ENCODE assay signal across 1 cellular context in the genomic region with DNA sequence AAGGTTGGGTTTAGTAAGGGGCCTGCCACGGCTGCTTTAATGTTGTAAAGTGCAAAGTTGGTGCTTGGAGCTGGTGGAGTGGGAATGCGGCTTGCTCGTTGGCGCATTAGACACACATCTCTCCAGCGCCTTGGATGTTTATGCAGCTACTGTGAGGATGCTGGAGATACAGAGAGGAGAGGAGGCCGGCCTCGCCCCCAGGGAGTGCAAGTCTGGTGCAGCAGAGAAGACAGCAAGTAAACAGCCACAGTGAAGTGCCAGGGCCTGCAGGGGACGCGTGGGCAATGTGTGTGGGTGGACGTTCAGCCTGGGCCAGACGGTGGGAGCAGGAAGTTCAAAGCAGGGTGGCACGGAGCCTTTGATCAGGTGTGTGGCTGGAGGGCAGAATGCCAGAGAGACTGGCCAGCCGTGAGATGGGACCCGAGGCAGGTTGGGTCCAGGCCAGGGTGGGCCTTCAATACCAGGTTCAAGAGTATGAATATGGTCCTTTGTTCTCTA.
TF ChIP-seq lines count a peak whose summit lies in the region.

No MANE protein-coding gene starts in this region.

TF ChIP-seq in HepG2, 621 proteins besides CTCF, POLR2A, EP300 and RAD21 (continues in another document):
- no peak for TF ChIP-seq HNRNPLL (IDR thresholded peaks at IDR 0.05; ENCODE audit: low read depth, low read length, poor library complexity, severe bottlenecking)
- TF ChIP-seq HNF4G (IDR thresholded peaks at IDR 0.05; ENCODE audit: borderline replicate concordance, low read depth, low read length) = no peak
- TF ChIP-seq HNF4G (CRISPR knock-in tag; IDR thresholded peaks at IDR 0.05; ENCODE audit: borderline replicate concordance, low read depth) = no peak
- no peak for TF ChIP-seq FIP1L1 (IDR thresholded peaks at IDR 0.05; ENCODE audit: borderline replicate concordance, insufficient read depth, low read depth, low read length)
- TF ChIP-seq, protein P1, sequence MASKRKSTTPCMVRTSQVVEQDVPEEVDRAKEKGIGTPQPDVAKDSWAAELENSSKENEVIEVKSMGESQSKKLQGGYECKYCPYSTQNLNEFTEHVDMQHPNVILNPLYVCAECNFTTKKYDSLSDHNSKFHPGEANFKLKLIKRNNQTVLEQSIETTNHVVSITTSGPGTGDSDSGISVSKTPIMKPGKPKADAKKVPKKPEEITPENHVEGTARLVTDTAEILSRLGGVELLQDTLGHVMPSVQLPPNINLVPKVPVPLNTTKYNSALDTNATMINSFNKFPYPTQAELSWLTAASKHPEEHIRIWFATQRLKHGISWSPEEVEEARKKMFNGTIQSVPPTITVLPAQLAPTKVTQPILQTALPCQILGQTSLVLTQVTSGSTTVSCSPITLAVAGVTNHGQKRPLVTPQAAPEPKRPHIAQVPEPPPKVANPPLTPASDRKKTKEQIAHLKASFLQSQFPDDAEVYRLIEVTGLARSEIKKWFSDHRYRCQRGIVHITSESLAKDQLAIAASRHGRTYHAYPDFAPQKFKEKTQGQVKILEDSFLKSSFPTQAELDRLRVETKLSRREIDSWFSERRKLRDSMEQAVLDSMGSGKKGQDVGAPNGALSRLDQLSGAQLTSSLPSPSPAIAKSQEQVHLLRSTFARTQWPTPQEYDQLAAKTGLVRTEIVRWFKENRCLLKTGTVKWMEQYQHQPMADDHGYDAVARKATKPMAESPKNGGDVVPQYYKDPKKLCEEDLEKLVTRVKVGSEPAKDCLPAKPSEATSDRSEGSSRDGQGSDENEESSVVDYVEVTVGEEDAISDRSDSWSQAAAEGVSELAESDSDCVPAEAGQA (IDR thresholded peaks at IDR 0.05; ENCODE audit: low read depth) = no peak
- TF ChIP-seq, protein P1 (CRISPR knock-in tag; IDR thresholded peaks at IDR 0.05; ENCODE audit: borderline replicate concordance) = no peak
- TF ChIP-seq LCORL (IDR thresholded peaks at IDR 0.05) = no peak
- 0 out of 2 replicates have a peak, but pooled peaks have one; percentile 21 for TF ChIP-seq LCORL (CRISPR knock-in tag; IDR thresholded peaks at IDR 0.05)
- 0 out of 2 replicates have a peak, but pooled peaks have one; percentile 14 for TF ChIP-seq FOXO1 (CRISPR knock-in tag; IDR thresholded peaks at IDR 0.05)
- TF ChIP-seq GABPB1 (CRISPR knock-in tag; IDR thresholded peaks at IDR 0.05) = no peak
- TF ChIP-seq RXRA (CRISPR knock-in tag; IDR thresholded peaks at IDR 0.05) = 0 out of 2 replicates have a peak, but pooled peaks have one; percentile 11
- no peak for TF ChIP-seq TP53 (CRISPR knock-in tag; conservative IDR thresholded peaks at IDR 0.05)
- 0 out of 2 replicates have a peak, but pooled peaks have one; percentile 32 for TF ChIP-seq KDM2A (CRISPR knock-in tag; IDR thresholded peaks at IDR 0.05; ENCODE audit: borderline replicate concordance, low read depth)
- TF ChIP-seq, protein P2, sequence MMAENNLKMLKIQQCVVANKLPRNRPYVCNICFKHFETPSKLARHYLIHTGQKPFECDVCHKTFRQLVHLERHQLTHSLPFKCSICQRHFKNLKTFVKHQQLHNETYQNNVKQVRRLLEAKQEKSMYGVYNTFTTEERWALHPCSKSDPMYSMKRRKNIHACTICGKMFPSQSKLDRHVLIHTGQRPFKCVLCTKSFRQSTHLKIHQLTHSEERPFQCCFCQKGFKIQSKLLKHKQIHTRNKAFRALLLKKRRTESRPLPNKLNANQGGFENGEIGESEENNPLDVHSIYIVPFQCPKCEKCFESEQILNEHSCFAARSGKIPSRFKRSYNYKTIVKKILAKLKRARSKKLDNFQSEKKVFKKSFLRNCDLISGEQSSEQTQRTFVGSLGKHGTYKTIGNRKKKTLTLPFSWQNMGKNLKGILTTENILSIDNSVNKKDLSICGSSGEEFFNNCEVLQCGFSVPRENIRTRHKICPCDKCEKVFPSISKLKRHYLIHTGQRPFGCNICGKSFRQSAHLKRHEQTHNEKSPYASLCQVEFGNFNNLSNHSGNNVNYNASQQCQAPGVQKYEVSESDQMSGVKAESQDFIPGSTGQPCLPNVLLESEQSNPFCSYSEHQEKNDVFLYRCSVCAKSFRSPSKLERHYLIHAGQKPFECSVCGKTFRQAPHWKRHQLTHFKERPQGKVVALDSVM (CRISPR knock-in tag; IDR thresholded peaks at IDR 0.05) = 0 out of 2 replicates have a peak, but pooled peaks have one; percentile 41
- TF ChIP-seq, protein P3, sequence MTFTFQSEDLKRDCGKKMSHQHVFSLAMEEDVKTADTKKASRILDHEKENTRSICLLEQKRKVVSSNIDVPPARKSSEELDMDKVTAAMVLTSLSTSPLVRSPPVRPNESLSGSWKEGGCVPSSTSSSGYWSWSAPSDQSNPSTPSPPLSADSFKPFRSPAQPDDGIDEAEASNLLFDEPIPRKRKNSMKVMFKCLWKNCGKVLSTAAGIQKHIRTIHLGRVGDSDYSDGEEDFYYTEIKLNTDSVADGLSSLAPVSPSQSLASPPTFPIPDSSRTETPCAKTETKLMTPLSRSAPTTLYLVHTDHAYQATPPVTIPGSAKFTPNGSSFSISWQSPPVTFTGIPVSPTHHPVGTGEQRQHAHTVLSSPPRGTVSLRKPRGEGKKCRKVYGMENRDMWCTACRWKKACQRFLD (CRISPR knock-in tag; IDR thresholded peaks at IDR 0.05; ENCODE audit: borderline replicate concordance) = no peak
- TF ChIP-seq, protein P4, sequence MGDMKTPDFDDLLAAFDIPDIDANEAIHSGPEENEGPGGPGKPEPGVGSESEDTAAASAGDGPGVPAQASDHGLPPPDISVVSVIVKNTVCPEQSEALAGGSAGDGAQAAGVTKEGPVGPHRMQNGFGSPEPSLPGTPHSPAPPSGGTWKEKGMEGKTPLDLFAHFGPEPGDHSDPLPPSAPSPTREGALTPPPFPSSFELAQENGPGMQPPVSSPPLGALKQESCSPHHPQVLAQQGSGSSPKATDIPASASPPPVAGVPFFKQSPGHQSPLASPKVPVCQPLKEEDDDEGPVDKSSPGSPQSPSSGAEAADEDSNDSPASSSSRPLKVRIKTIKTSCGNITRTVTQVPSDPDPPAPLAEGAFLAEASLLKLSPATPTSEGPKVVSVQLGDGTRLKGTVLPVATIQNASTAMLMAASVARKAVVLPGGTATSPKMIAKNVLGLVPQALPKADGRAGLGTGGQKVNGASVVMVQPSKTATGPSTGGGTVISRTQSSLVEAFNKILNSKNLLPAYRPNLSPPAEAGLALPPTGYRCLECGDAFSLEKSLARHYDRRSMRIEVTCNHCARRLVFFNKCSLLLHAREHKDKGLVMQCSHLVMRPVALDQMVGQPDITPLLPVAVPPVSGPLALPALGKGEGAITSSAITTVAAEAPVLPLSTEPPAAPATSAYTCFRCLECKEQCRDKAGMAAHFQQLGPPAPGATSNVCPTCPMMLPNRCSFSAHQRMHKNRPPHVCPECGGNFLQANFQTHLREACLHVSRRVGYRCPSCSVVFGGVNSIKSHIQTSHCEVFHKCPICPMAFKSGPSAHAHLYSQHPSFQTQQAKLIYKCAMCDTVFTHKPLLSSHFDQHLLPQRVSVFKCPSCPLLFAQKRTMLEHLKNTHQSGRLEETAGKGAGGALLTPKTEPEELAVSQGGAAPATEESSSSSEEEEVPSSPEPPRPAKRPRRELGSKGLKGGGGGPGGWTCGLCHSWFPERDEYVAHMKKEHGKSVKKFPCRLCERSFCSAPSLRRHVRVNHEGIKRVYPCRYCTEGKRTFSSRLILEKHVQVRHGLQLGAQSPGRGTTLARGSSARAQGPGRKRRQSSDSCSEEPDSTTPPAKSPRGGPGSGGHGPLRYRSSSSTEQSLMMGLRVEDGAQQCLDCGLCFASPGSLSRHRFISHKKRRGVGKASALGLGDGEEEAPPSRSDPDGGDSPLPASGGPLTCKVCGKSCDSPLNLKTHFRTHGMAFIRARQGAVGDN (CRISPR knock-in tag; IDR thresholded peaks at IDR 0.05) = peak; percentile 56
- TF ChIP-seq PCBP2 (optimal IDR thresholded peaks at IDR 0.05; ENCODE audit: low read depth, low read length, poor library complexity, severe bottlenecking) = no peak
- no peak for TF ChIP-seq ZNF782 (CRISPR knock-in tag; IDR thresholded peaks at IDR 0.05; ENCODE audit: borderline replicate concordance)
- TF ChIP-seq, protein P5, sequence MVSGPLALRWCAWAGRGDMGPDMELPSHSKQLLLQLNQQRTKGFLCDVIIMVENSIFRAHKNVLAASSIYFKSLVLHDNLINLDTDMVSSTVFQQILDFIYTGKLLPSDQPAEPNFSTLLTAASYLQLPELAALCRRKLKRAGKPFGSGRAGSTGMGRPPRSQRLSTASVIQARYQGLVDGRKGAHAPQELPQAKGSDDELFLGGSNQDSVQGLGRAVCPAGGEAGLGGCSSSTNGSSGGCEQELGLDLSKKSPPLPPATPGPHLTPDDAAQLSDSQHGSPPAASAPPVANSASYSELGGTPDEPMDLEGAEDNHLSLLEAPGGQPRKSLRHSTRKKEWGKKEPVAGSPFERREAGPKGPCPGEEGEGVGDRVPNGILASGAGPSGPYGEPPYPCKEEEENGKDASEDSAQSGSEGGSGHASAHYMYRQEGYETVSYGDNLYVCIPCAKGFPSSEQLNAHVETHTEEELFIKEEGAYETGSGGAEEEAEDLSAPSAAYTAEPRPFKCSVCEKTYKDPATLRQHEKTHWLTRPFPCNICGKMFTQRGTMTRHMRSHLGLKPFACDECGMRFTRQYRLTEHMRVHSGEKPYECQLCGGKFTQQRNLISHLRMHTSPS (CRISPR knock-in tag; IDR thresholded peaks at IDR 0.05; ENCODE audit: low read depth) = peak; percentile 89
- TF ChIP-seq, protein P6, sequence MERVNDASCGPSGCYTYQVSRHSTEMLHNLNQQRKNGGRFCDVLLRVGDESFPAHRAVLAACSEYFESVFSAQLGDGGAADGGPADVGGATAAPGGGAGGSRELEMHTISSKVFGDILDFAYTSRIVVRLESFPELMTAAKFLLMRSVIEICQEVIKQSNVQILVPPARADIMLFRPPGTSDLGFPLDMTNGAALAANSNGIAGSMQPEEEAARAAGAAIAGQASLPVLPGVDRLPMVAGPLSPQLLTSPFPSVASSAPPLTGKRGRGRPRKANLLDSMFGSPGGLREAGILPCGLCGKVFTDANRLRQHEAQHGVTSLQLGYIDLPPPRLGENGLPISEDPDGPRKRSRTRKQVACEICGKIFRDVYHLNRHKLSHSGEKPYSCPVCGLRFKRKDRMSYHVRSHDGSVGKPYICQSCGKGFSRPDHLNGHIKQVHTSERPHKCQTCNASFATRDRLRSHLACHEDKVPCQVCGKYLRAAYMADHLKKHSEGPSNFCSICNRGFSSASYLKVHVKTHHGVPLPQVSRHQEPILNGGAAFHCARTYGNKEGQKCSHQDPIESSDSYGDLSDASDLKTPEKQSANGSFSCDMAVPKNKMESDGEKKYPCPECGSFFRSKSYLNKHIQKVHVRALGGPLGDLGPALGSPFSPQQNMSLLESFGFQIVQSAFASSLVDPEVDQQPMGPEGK (CRISPR knock-in tag; IDR thresholded peaks at IDR 0.05) = no peak
- no peak for TF ChIP-seq ZNF703 (CRISPR knock-in tag; IDR thresholded peaks at IDR 0.05; ENCODE audit: borderline replicate concordance)
- TF ChIP-seq ZNF772 (CRISPR knock-in tag; IDR thresholded peaks at IDR 0.05) = no peak
- no peak for TF ChIP-seq KMT2B (CRISPR knock-in tag; IDR thresholded peaks at IDR 0.05)
- no peak for TF ChIP-seq ZNF773 (CRISPR knock-in tag; IDR thresholded peaks at IDR 0.05; ENCODE audit: borderline replicate concordance)
- TF ChIP-seq ZBTB21 (CRISPR knock-in tag; IDR thresholded peaks at IDR 0.05) = no peak
- no peak for TF ChIP-seq HIVEP1 (CRISPR knock-in tag; IDR thresholded peaks at IDR 0.05)
- TF ChIP-seq, protein P7, sequence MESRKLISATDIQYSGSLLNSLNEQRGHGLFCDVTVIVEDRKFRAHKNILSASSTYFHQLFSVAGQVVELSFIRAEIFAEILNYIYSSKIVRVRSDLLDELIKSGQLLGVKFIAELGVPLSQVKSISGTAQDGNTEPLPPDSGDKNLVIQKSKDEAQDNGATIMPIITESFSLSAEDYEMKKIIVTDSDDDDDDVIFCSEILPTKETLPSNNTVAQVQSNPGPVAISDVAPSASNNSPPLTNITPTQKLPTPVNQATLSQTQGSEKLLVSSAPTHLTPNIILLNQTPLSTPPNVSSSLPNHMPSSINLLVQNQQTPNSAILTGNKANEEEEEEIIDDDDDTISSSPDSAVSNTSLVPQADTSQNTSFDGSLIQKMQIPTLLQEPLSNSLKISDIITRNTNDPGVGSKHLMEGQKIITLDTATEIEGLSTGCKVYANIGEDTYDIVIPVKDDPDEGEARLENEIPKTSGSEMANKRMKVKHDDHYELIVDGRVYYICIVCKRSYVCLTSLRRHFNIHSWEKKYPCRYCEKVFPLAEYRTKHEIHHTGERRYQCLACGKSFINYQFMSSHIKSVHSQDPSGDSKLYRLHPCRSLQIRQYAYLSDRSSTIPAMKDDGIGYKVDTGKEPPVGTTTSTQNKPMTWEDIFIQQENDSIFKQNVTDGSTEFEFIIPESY (CRISPR knock-in tag; IDR thresholded peaks at IDR 0.05) = peak; percentile 72; the same call in 1 of the 2 replicates
- TF ChIP-seq NFKBIZ (CRISPR knock-in tag; IDR thresholded peaks at IDR 0.05) = no peak
- no peak for TF ChIP-seq FOXA1 (IDR thresholded peaks at IDR 0.05)
- TF ChIP-seq FOXA1 (CRISPR knock-in tag; IDR thresholded peaks at IDR 0.05) = peak; percentile 51
- no peak for TF ChIP-seq ZMAT3 (CRISPR knock-in tag; conservative IDR thresholded peaks at IDR 0.05)
- TF ChIP-seq NFKB2 (CRISPR knock-in tag; IDR thresholded peaks at IDR 0.05; ENCODE audit: borderline replicate concordance) = no peak
- no peak for TF ChIP-seq MTF2 (CRISPR knock-in tag; IDR thresholded peaks at IDR 0.05; ENCODE audit: borderline replicate concordance)
- TF ChIP-seq STAG1 (CRISPR knock-in tag; IDR thresholded peaks at IDR 0.05) = peak; percentile 39
- no peak for TF ChIP-seq ZIK1 (CRISPR knock-in tag; IDR thresholded peaks at IDR 0.05; ENCODE audit: borderline replicate concordance, low read depth)
